9 cellular contexts compared by ENCODE assay signal in genomic region chrX:88416965-88417364, GRCh38.
"Had no signal": no experiment of that assay in that cellular context is flagged by ENCODE, and none has a peak within 500 bp of the region (broad histone marks: within the 10 kb centered on the region; RNA-seq: fewer than 3 reads in every experiment).

No MANE protein-coding gene starts in this region.

- H3K4me3 ChIP-seq: K562 had no signal

- H3K27ac ChIP-seq: HL-60, KMS-11 had no signal

- H3K9ac ChIP-seq: KMS-11 had no signal

- FAIRE-seq: HepG2, HTR-8/SVneo, K562 had no signal

- ATAC-seq: HepG2, K562 had no signal

- H3K4me2 ChIP-seq: KMS-11 had no signal

- DNase-seq: IMR-90, Karpas-422, KBM-7, KG1 had no signal
